Comparison of ENCODE assay signal across 18 cellular contexts in genomic region chr5:42022383-42022782, GRCh38.
DNase-seq lines count a peak whose midpoint lies in the region; ATAC-seq, FAIRE-seq and TF ChIP-seq lines count a peak whose summit lies in the region.
"Had no signal": no experiment of that assay in that cellular context is flagged by ENCODE, and none has a peak within 500 bp of the region (broad histone marks: within the 10 kb centered on the region; RNA-seq: fewer than 3 reads in every experiment).

No MANE protein-coding gene starts in this region.

- H2AK5ac ChIP-seq in mesenchymal stem cell (ENCODE audit: low read length, severe bottlenecking): no peak overlapping the region

- no peak overlapping the region for H2BK12ac ChIP-seq in mesenchymal stem cell (ENCODE audit: low read length in 2 of 2)

- H3K27me3 ChIP-seq in astrocyte (ENCODE audit: insufficient read depth, low read length): no peaks in the 10 kb centered on the region
- no peaks in the 10 kb centered on the region for H3K27me3 ChIP-seq in mesenchymal stem cell (ENCODE audit: control insufficient read depth in 1 of 2, insufficient read depth in 1 of 2, low read length in 2 of 2)
- H3K27me3 ChIP-seq in HepG2 (ENCODE audit: control insufficient read depth in 1 of 2, insufficient read depth in 2 of 2, low read length in 2 of 2): no peaks in the 10 kb centered on the region
- H3K27me3 ChIP-seq: BLaER1 treated with 17β-estradiol and CSF1 and Interleukin-3, amounts not matched to agents 10 nM and 100 nM had no signal

- no peak overlapping the region for H3K9ac ChIP-seq in astrocyte (ENCODE audit: low read length)
- no peak overlapping the region for H3K9ac ChIP-seq in mesenchymal stem cell (ENCODE audit: low read length)
- no peak overlapping the region for H3K9ac ChIP-seq in HepG2 (ENCODE audit: insufficient read depth, low read depth, low read length)
- H3K9ac ChIP-seq: BLaER1 treated with 17β-estradiol and CSF1 and Interleukin-3, amounts not matched to agents 10 nM and 100 nM had no signal

- no peaks in the 10 kb centered on the region for H3K9me3 ChIP-seq in astrocyte (ENCODE audit: insufficient read depth, low read depth, low read length)
- no peaks in the 10 kb centered on the region for H3K9me3 ChIP-seq in mesenchymal stem cell (ENCODE audit: control insufficient read depth, low read length)
- no peaks in the 10 kb centered on the region for H3K9me3 ChIP-seq in HepG2 (ENCODE audit: low read length)

- no peak for TF ChIP-seq RAD21 in HepG2 (CRISPR knock-in tag; IDR thresholded peaks at IDR 0.05)

- no peaks in the 10 kb centered on the region for H3K36me3 Mint-ChIP-seq in astrocyte (ENCODE audit: low read depth, unreplicated experiment)
- H3K36me3 Mint-ChIP-seq: CD4-positive, CD25-positive, alpha-beta regulatory T cell had no signal

- POLR2A ChIA-PET in HepG2 (lab: Yijun Ruan, JAX): no interaction called here

- H3K9me3 Mint-ChIP-seq in astrocyte (ENCODE audit: unreplicated experiment): no peaks in the 10 kb centered on the region

- TF ChIP-seq CTCF in astrocyte (IDR thresholded peaks at IDR 0.05; ENCODE audit: insufficient read depth, low read depth, low read length) (no peak), HepG2 (CRISPR knock-in tag; IDR thresholded peaks at IDR 0.05) (no peak)

- no TSS peak for BruUV-seq in HepG2 (replicated peaks; lab: Mats Ljungman, UMichigan)

- H3K36me3 ChIP-seq in astrocyte (ENCODE audit: insufficient read depth, low read length): no peaks in the 10 kb centered on the region
- no peaks in the 10 kb centered on the region for H3K36me3 ChIP-seq in mesenchymal stem cell (ENCODE audit: control insufficient read depth in 1 of 2, insufficient read depth in 2 of 2, low read depth in 1 of 2, low read length in 2 of 2)
- H3K36me3 ChIP-seq in HepG2 (replicated peaks in 1 of 2; ENCODE audit: control insufficient read depth in 1 of 2, insufficient read depth in 2 of 2, low read length in 2 of 2): no peaks in the 10 kb centered on the region
- H3K36me3 ChIP-seq: BLaER1 treated with 17β-estradiol and CSF1 and Interleukin-3, amounts not matched to agents 10 nM and 100 nM had no signal

- no peak overlapping the region for H4K91ac ChIP-seq in mesenchymal stem cell (ENCODE audit: low read length)

- no peak overlapping the region for H4K8ac ChIP-seq in mesenchymal stem cell (ENCODE audit: low read length)

- H3K4me1 ChIP-seq in astrocyte (ENCODE audit: insufficient read depth, low read length): no peaks in the 10 kb centered on the region
- H3K4me1 ChIP-seq in mesenchymal stem cell (ENCODE audit: control insufficient read depth, insufficient read depth, low read depth, low read length): no peaks in the 10 kb centered on the region
- no peaks in the 10 kb centered on the region for H3K4me1 ChIP-seq in HepG2 (ENCODE audit: insufficient read depth, low read length)
- H3K4me1 ChIP-seq: BLaER1 treated with 17β-estradiol and CSF1 and Interleukin-3, amounts not matched to agents 10 nM and 100 nM had no signal

- ATAC-seq in HG03565 (IDR thresholded peaks at IDR 0.05; ENCODE audit: unreplicated experiment): peak; percentile 29
- ATAC-seq in HepG2: no peak
- ATAC-seq in GM18858 (IDR thresholded peaks at IDR 0.05; ENCODE audit: unreplicated experiment): no peak
- ATAC-seq: GM23338, K562 had no signal

- H3K4me1 Mint-ChIP-seq in astrocyte (ENCODE audit: low read depth, unreplicated experiment): peaks cover 23% of the 10 kb centered on the region
- H3K4me1 Mint-ChIP-seq: CD4-positive, CD25-positive, alpha-beta regulatory T cell had no signal

- peak overlapping the region; percentile 60 for H3K27ac Mint-ChIP-seq in astrocyte (ENCODE audit: unreplicated experiment)
- H3K27ac Mint-ChIP-seq: GM23338 had no signal

- TF ChIP-seq EP300 in HepG2 (IDR thresholded peaks at IDR 0.05; ENCODE audit: low read depth in 2 of 2, low read length in 2 of 2): no peak
- no peak for TF ChIP-seq EP300 in HepG2 (CRISPR knock-in tag; IDR thresholded peaks at IDR 0.05; ENCODE audit: borderline replicate concordance)

- H2BK120ac ChIP-seq in mesenchymal stem cell (ENCODE audit: low read depth, low read length): no peak overlapping the region

- H3K18ac ChIP-seq in mesenchymal stem cell (ENCODE audit: low read depth in 1 of 2, low read length in 2 of 2): no peak overlapping the region

- CTCF ChIA-PET in HepG2 (lab: Yijun Ruan, JAX; ENCODE audit: low intra/inter-chr PET ratio, low total read pairs): no interaction called here

- TF ChIP-seq POLR2A in HepG2 (IDR thresholded peaks at IDR 0.05; ENCODE audit: insufficient read depth in 1 of 2, low read depth in 2 of 2, low read length in 2 of 2): no peak

- H3K4me2 ChIP-seq in astrocyte (ENCODE audit: low read length) (no peak overlapping the region), mesenchymal stem cell (ENCODE audit: low read length, poor library complexity, severe bottlenecking) (no peak overlapping the region), HepG2 (ENCODE audit: low read depth, low read length) (no peak overlapping the region)
- H3K4me2 ChIP-seq: BLaER1 treated with 17β-estradiol and CSF1 and Interleukin-3, amounts not matched to agents 10 nM and 100 nM; GM23338 had no signal

- intact Hi-C loops in HepG2 (cut with micrococcal nuclease; ENCODE audit: unreplicated experiment): no loop called here

- DNase-seq in GM19239 (ENCODE audit: insufficient read length, low spot score) (no peak), astrocyte (ENCODE audit: low read depth) (no peak), mesenchymal stem cell (peak; percentile 46), HepG2 (ENCODE audit: low spot score) (no peak), NCI-H1417 treated with DMSO at 0.1 percent for 48 hours (lab: John Stamatoyannopoulos, UW) (no peak), NCI-H510A treated with DMSO at 0.1 percent for 48 hours (lab: John Stamatoyannopoulos, UW) (no peak)
- DNase-seq: ACHN; Calu3; CD4-positive, CD25-positive, alpha-beta regulatory T cell; DMS 273 treated with DMSO at 0.1 percent for 48 hours; H7 had no signal

- FAIRE-seq in GM19239 (lab: Jason Lieb, UNC) (peak; percentile 31), astrocyte (lab: Jason Lieb, UNC) (no peak), HepG2 (lab: Jason Lieb, UNC) (no peak)
- FAIRE-seq: GM12891, K562 had no signal

- no peaks in the 10 kb centered on the region for H4K20me1 ChIP-seq in astrocyte (ENCODE audit: insufficient read depth, low read length)
- H4K20me1 ChIP-seq in HepG2 (ENCODE audit: insufficient read depth, low read length): no peaks in the 10 kb centered on the region
- H4K20me1 ChIP-seq: BLaER1 treated with 17β-estradiol and CSF1 and Interleukin-3, amounts not matched to agents 10 nM and 100 nM had no signal

- in situ Hi-C loops in HepG2 (cut with HindIII; ENCODE audit: extremely low pct_ligation_motif_present, low pct_unique_long_range_greater_than_20kb): no loop called here

- no peak overlapping the region for H3K23ac ChIP-seq in mesenchymal stem cell (ENCODE audit: low read length in 2 of 2)

- H3K79me2 ChIP-seq in astrocyte (ENCODE audit: insufficient read depth, low read length) (no peaks in the 10 kb centered on the region), HepG2 (ENCODE audit: insufficient read depth, low read length) (no peaks in the 10 kb centered on the region)

- H3K4ac ChIP-seq in mesenchymal stem cell (ENCODE audit: low read depth in 1 of 2, low read length in 2 of 2): no peak overlapping the region

- H2BK5ac ChIP-seq in mesenchymal stem cell (ENCODE audit: low read depth, low read length, poor library complexity, severe bottlenecking): no peak overlapping the region

- no peaks in the 10 kb centered on the region for H3K79me1 ChIP-seq in mesenchymal stem cell (replicated peaks; ENCODE audit: low read length, poor library complexity, severe bottlenecking)

- H3K27ac ChIP-seq in astrocyte (ENCODE audit: low read depth, low read length): no peak overlapping the region
- H3K27ac ChIP-seq in mesenchymal stem cell (ENCODE audit: low read length, poor library complexity, severe bottlenecking): no peak overlapping the region
- no peak overlapping the region for H3K27ac ChIP-seq in HepG2 (ENCODE audit: extremely low read length, insufficient read depth, low read length)
- H3K27ac ChIP-seq: BLaER1 treated with 17β-estradiol and CSF1 and Interleukin-3, amounts not matched to agents 10 nM and 100 nM; HL-60 had no signal

- no peak overlapping the region for H2AFZ ChIP-seq in astrocyte (ENCODE audit: low read depth, low read length)
- H2AFZ ChIP-seq in mesenchymal stem cell (ENCODE audit: low read depth, low read length): no peak overlapping the region
- H2AFZ ChIP-seq in HepG2 (ENCODE audit: low read length): no peak overlapping the region
- H2AFZ ChIP-seq: GM23338 had no signal

- no peak overlapping the region for H3K4me3 Mint-ChIP-seq in astrocyte (ENCODE audit: unreplicated experiment)
- H3K4me3 Mint-ChIP-seq: CD4-positive, CD25-positive, alpha-beta regulatory T cell; GM23338 had no signal

- no CpG with 5 or more reads among the region's 1 CpG for WGBS in mesenchymal stem cell
- WGBS in HepG2 (ENCODE audit: low lambda C conversion rate): 28% methylated on average over 1 of the region's 1 CpG

- no peak overlapping the region for H2BK15ac ChIP-seq in mesenchymal stem cell (ENCODE audit: low read depth, poor library complexity, severe bottlenecking)

- H3K27me3 Mint-ChIP-seq in astrocyte (ENCODE audit: low read depth, unreplicated experiment): no peaks in the 10 kb centered on the region

- H3K4me3 ChIP-seq in astrocyte (ENCODE audit: insufficient read depth, low read depth, low read length) (no peak overlapping the region), mesenchymal stem cell (ENCODE audit: insufficient read depth in 1 of 2, low read depth in 1 of 2, low read length in 2 of 2) (no peak overlapping the region), HepG2 (replicated peaks in 1 of 3; ENCODE audit: insufficient read depth in 1 of 3, low read depth in 2 of 3, low read length in 3 of 3) (no peak overlapping the region)
- H3K4me3 ChIP-seq: BLaER1 treated with 17β-estradiol and CSF1 and Interleukin-3, amounts not matched to agents 10 nM and 100 nM; GM23338; K562 had no signal

- no peak overlapping the region for H3K14ac ChIP-seq in mesenchymal stem cell (ENCODE audit: low read length in 2 of 2)

TF ChIP-seq in HepG2, 621 proteins besides CTCF, POLR2A, EP300 and RAD21:
- no peak for TF ChIP-seq ZBTB2 (CRISPR knock-in tag; IDR thresholded peaks at IDR 0.05; ENCODE audit: low read depth)
- TF ChIP-seq ATAD3A (CRISPR knock-in tag; IDR thresholded peaks at IDR 0.05): no peak
TF ChIP-seq in HepG2: peak in this region for 0.
